8 cellular contexts compared by ENCODE assay signal in genomic region chr1:19799877-19800804, GRCh38. TPM values are rescaled to one million over a fixed set of nuclear protein-coding genes. Genes with fewer than 3 reads are reported as not detected.
A peak's percentile ranks its signal among the peaks of the same experiment; 100 is the strongest.
DNase-seq lines count a peak whose midpoint lies in the region; ATAC-seq and TF ChIP-seq lines count a peak whose summit lies in the region.

TMCO4 (minus strand) TSS chr1:19799916; CDS start chr1:19780758, 19,158 bp downstream.

- peak within 1 kb of the TSS; percentile 46 for H3K4me3 ChIP-seq in HEK293 (ENCODE audit: low read depth, low read length)

- H3K4me1 ChIP-seq in HEK293 (ENCODE audit: control insufficient read depth, insufficient read depth, low read length): no peaks in the 10 kb centered on the region; the same call in 1 of the 2 replicates

- peak within 1 kb of the TSS; percentile 40; the same call in 1 of the 2 replicates for H3K27ac ChIP-seq in HEK293 (ENCODE audit: extremely low read depth, low read depth, low read length)

- POLR2A ChIA-PET in HEK293 (lab: Yijun Ruan, JAX): no interaction called here

- DNase-seq in ELR (ENCODE audit: low read depth) (peak; percentile 87), NCI-H345 (lab: John Stamatoyannopoulos, UW) (peak; percentile 43), endothelial cell (ENCODE audit: low spot score) (peak; percentile 21), mesenteric fat pad (ENCODE audit: low spot score) (no peak)
- DNase-seq in activated CD8-positive, alpha-beta memory T cell treated with anti-CD3 and anti-CD28 coated beads for 4 hours (ENCODE audit: low read depth in 2 of 2): peak; percentile 3 to 6
- peak; percentile 15 to 36 for DNase-seq in stimulated activated CD8-positive, alpha-beta memory T cell treated with anti-CD3 and anti-CD28 coated beads, Interleukin-2, amount 100 ng/mL, for 48 hours (ENCODE audit: low read depth in 2 of 2)

- no peaks in the 10 kb centered on the region for H3K9me3 Mint-ChIP-seq in endothelial cell (ENCODE audit: unreplicated experiment)

- no peak for ATAC-seq in GM18870 (IDR thresholded peaks at IDR 0.05; ENCODE audit: unreplicated experiment)

- H3K27me3 Mint-ChIP-seq in endothelial cell (ENCODE audit: unreplicated experiment): peaks cover 8% of the 10 kb centered on the region

- H3K9me3 ChIP-seq in HEK293 (ENCODE audit: control insufficient read depth, insufficient read depth, low read depth, low read length): no peaks in the 10 kb centered on the region

- peak within 1 kb of the TSS; percentile 89 for H3K4me3 Mint-ChIP-seq in endothelial cell (ENCODE audit: unreplicated experiment)

- H3K27ac Mint-ChIP-seq in endothelial cell (ENCODE audit: unreplicated experiment): peak within 1 kb of the TSS; percentile 86

- peaks cover 3% of the 10 kb centered on the region for H3K36me3 Mint-ChIP-seq in endothelial cell (ENCODE audit: low read depth, unreplicated experiment)

- peaks cover 4% of the 10 kb centered on the region for H3K4me1 Mint-ChIP-seq in endothelial cell (ENCODE audit: unreplicated experiment)

- CTCF ChIA-PET in HEK293 (lab: Yijun Ruan, JAX): no interaction called here

- no peaks in the 10 kb centered on the region for H3K36me3 ChIP-seq in HEK293 (ENCODE audit: control insufficient read depth in 2 of 2, insufficient read depth in 1 of 2, low read length in 2 of 2)

- TF ChIP-seq CTCF in HEK293 (tag by site-specific recombination; IDR thresholded peaks at IDR 0.05) (no peak), endothelial cell (IDR thresholded peaks at IDR 0.05; ENCODE audit: unreplicated experiment) (no peak)

TF ChIP-seq in HEK293, 187 proteins besides CTCF, POLR2A, EP300 and RAD21 (continues in another document):
- TF ChIP-seq ZXDB (tag by site-specific recombination; IDR thresholded peaks at IDR 0.05) (peak; percentile 52), KLF8 (tag by site-specific recombination; IDR thresholded peaks at IDR 0.05) (peak; percentile 55; the same call in 1 of the 2 replicates), ZBTB17 (tag by site-specific recombination; IDR thresholded peaks at IDR 0.05) (peak; percentile 61), YY1 (tag by site-specific recombination; IDR thresholded peaks at IDR 0.05) (0 out of 2 replicates have a peak, but pooled peaks have one; percentile 25), SP2 (tag by site-specific recombination; IDR thresholded peaks at IDR 0.05) (peak; percentile 21; the same call in 1 of the 2 replicates), ZNF664 (tag by site-specific recombination; IDR thresholded peaks at IDR 0.05) (peak; percentile 63; the same call in 1 of the 2 replicates), ZNF600 (tag by site-specific recombination; IDR thresholded peaks at IDR 0.05) (peak; percentile 75; the same call in 1 of the 2 replicates), PRDM1 (tag by site-specific recombination; IDR thresholded peaks at IDR 0.05) (peak; percentile 75), ZNF701 (tag by site-specific recombination; IDR thresholded peaks at IDR 0.05) (no peak), ZNF335 (tag by site-specific recombination; conservative IDR thresholded peaks at IDR 0.05) (peak; percentile 98), ZSCAN16 (tag by site-specific recombination; IDR thresholded peaks at IDR 0.05) (peak; percentile 53; the same call in 1 of the 2 replicates), ZFP37 (tag by site-specific recombination; IDR thresholded peaks at IDR 0.05) (0 out of 2 replicates have a peak, but pooled peaks have one; percentile 26), ZIC2 (tag by site-specific recombination; IDR thresholded peaks at IDR 0.05) (peak; percentile 95), EGR2 (tag by site-specific recombination; IDR thresholded peaks at IDR 0.05; ENCODE audit: low read depth) (peak; percentile 40; the same call in 1 of the 2 replicates), ZNF221 (tag by site-specific recombination; IDR thresholded peaks at IDR 0.05; ENCODE audit: borderline replicate concordance) (no peak), ZFHX2 (tag by site-specific recombination; conservative IDR thresholded peaks at IDR 0.05) (peak; percentile 51; the same call in 1 of the 2 replicates), ZNF837 (tag by site-specific recombination; IDR thresholded peaks at IDR 0.05) (no peak), ZNF48 (tag by site-specific recombination; IDR thresholded peaks at IDR 0.05) (no peak), ZBTB48 (tag by site-specific recombination; IDR thresholded peaks at IDR 0.05) (peak; percentile 60), ZFP69B (tag by site-specific recombination; IDR thresholded peaks at IDR 0.05) (peak; percentile 49; the same call in 1 of the 2 replicates), ZNF366 (tag by site-specific recombination; conservative IDR thresholded peaks at IDR 0.05) (0 out of 2 replicates have a peak, but pooled peaks have one; percentile 40), ZEB2 (tag by site-specific recombination; IDR thresholded peaks at IDR 0.05) (peak; percentile 48; the same call in 1 of the 2 replicates), SP7 (tag by site-specific recombination; IDR thresholded peaks at IDR 0.05) (peak; percentile 45; the same call in 1 of the 2 replicates), KLF9 (tag by site-specific recombination; IDR thresholded peaks at IDR 0.05; ENCODE audit: low read depth) (no peak)
- TF ChIP-seq, protein P1, sequence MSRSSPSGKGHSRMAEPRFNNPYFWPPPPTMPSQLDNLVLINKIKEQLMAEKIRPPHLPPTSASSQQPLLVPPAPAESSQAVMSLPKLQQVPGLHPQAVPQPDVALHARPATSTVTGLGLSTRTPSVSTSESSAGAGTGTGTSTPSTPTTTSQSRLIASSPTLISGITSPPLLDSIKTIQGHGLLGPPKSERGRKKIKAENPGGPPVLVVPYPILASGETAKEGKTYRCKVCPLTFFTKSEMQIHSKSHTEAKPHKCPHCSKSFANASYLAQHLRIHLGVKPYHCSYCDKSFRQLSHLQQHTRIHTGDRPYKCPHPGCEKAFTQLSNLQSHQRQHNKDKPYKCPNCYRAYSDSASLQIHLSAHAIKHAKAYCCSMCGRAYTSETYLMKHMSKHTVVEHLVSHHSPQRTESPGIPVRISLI (tag by site-specific recombination; IDR thresholded peaks at IDR 0.05): peak; percentile 79; the same call in 1 of the 2 replicates
- TF ChIP-seq, protein P2, sequence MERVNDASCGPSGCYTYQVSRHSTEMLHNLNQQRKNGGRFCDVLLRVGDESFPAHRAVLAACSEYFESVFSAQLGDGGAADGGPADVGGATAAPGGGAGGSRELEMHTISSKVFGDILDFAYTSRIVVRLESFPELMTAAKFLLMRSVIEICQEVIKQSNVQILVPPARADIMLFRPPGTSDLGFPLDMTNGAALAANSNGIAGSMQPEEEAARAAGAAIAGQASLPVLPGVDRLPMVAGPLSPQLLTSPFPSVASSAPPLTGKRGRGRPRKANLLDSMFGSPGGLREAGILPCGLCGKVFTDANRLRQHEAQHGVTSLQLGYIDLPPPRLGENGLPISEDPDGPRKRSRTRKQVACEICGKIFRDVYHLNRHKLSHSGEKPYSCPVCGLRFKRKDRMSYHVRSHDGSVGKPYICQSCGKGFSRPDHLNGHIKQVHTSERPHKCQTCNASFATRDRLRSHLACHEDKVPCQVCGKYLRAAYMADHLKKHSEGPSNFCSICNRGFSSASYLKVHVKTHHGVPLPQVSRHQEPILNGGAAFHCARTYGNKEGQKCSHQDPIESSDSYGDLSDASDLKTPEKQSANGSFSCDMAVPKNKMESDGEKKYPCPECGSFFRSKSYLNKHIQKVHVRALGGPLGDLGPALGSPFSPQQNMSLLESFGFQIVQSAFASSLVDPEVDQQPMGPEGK (tag by site-specific recombination; IDR thresholded peaks at IDR 0.05): peak; percentile 20; the same call in 1 of the 2 replicates
- TF ChIP-seq, protein P3, sequence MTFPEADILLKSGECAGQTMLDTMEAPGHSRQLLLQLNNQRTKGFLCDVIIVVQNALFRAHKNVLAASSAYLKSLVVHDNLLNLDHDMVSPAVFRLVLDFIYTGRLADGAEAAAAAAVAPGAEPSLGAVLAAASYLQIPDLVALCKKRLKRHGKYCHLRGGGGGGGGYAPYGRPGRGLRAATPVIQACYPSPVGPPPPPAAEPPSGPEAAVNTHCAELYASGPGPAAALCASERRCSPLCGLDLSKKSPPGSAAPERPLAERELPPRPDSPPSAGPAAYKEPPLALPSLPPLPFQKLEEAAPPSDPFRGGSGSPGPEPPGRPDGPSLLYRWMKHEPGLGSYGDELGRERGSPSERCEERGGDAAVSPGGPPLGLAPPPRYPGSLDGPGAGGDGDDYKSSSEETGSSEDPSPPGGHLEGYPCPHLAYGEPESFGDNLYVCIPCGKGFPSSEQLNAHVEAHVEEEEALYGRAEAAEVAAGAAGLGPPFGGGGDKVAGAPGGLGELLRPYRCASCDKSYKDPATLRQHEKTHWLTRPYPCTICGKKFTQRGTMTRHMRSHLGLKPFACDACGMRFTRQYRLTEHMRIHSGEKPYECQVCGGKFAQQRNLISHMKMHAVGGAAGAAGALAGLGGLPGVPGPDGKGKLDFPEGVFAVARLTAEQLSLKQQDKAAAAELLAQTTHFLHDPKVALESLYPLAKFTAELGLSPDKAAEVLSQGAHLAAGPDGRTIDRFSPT (tag by site-specific recombination; IDR thresholded peaks at IDR 0.05): 0 out of 2 replicates have a peak, but pooled peaks have one; percentile 19
- TF ChIP-seq, protein P4, sequence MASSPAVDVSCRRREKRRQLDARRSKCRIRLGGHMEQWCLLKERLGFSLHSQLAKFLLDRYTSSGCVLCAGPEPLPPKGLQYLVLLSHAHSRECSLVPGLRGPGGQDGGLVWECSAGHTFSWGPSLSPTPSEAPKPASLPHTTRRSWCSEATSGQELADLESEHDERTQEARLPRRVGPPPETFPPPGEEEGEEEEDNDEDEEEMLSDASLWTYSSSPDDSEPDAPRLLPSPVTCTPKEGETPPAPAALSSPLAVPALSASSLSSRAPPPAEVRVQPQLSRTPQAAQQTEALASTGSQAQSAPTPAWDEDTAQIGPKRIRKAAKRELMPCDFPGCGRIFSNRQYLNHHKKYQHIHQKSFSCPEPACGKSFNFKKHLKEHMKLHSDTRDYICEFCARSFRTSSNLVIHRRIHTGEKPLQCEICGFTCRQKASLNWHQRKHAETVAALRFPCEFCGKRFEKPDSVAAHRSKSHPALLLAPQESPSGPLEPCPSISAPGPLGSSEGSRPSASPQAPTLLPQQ (tag by site-specific recombination; IDR thresholded peaks at IDR 0.05): peak; percentile 66

RNA-seq across cellular contexts. Expression of gene TMCO4, which starts in this region (rescaled TPM):
- 4.1 TPM for total RNA-seq in endothelial cell (ENCODE audit: unreplicated experiment)
- total RNA-seq in mesenteric fat pad: 13.6 TPM
